1 cellular context compared by ENCODE assay signal in the genomic region with DNA sequence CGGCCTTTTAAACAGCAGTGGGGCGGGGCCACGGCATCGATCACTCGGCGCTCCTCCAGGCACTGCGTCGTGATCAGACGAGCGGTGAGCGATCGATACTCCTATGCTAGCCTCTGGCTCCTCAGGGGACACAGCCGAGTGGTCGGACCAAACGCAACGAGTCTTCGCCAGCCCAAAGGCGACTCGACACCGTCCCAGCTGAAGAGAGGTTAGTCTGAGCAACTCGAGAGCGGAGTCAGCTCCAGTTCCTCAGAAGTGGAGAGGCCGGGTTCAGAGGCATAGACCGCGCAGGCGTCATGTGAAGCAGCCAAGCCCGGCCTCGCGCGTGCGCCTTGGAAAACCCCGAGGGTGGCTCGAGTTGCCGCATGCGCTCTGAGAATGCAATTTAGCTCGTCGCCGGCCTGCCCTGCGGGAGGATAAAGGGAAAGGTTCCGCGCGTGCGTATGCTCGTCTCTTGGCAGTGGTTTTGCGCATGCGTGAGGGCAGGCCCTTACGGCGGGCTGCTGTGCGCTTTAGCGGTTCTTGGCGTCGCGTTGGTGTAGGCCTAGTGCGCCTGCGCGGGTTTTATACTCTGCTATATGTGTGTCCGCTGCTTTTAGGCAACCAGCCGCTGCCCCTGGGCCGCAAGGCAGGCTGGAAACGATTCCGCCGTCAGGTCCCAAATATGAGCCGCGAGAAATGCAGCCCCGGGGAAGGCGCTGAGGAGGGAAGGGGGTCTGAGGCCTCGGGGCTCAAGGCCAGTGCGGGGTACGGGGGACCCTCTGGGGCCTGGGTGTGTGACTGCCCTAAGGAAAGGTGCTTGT.
TF ChIP-seq lines count a peak whose summit lies in the region.

A gene (plus strand): TSS at position 98 of the 803 bp plus-strand sequence. CDS start 6,598 bp downstream, outside the sequence.

TF ChIP-seq in HepG2, 621 proteins besides CTCF, POLR2A, EP300 and RAD21 (continued from another document and continues in another):
- TF ChIP-seq, protein P1, sequence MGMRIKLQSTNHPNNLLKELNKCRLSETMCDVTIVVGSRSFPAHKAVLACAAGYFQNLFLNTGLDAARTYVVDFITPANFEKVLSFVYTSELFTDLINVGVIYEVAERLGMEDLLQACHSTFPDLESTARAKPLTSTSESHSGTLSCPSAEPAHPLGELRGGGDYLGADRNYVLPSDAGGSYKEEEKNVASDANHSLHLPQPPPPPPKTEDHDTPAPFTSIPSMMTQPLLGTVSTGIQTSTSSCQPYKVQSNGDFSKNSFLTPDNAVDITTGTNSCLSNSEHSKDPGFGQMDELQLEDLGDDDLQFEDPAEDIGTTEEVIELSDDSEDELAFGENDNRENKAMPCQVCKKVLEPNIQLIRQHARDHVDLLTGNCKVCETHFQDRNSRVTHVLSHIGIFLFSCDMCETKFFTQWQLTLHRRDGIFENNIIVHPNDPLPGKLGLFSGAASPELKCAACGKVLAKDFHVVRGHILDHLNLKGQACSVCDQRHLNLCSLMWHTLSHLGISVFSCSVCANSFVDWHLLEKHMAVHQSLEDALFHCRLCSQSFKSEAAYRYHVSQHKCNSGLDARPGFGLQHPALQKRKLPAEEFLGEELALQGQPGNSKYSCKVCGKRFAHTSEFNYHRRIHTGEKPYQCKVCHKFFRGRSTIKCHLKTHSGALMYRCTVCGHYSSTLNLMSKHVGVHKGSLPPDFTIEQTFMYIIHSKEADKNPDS (CRISPR knock-in tag; IDR thresholded peaks at IDR 0.05) = 0 out of 2 replicates have a peak, but pooled peaks have one; percentile 26
- TF ChIP-seq, protein P2, sequence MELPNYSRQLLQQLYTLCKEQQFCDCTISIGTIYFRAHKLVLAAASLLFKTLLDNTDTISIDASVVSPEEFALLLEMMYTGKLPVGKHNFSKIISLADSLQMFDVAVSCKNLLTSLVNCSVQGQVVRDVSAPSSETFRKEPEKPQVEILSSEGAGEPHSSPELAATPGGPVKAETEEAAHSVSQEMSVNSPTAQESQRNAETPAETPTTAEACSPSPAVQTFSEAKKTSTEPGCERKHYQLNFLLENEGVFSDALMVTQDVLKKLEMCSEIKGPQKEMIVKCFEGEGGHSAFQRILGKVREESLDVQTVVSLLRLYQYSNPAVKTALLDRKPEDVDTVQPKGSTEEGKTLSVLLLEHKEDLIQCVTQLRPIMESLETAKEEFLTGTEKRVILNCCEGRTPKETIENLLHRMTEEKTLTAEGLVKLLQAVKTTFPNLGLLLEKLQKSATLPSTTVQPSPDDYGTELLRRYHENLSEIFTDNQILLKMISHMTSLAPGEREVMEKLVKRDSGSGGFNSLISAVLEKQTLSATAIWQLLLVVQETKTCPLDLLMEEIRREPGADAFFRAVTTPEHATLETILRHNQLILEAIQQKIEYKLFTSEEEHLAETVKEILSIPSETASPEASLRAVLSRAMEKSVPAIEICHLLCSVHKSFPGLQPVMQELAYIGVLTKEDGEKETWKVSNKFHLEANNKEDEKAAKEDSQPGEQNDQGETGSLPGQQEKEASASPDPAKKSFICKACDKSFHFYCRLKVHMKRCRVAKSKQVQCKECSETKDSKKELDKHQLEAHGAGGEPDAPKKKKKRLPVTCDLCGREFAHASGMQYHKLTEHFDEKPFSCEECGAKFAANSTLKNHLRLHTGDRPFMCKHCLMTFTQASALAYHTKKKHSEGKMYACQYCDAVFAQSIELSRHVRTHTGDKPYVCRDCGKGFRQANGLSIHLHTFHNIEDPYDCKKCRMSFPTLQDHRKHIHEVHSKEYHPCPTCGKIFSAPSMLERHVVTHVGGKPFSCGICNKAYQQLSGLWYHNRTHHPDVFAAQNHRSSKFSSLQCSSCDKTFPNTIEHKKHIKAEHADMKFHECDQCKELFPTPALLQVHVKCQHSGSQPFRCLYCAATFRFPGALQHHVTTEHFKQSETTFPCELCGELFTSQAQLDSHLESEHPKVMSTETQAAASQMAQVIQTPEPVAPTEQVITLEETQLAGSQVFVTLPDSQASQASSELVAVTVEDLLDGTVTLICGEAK (IDR thresholded peaks at IDR 0.05) = no peak
- TF ChIP-seq, protein P2 (CRISPR knock-in tag; IDR thresholded peaks at IDR 0.05) = no peak
- peak; percentile 95; the same call in 1 of the 2 replicates for TF ChIP-seq KDM5B (CRISPR knock-in tag; IDR thresholded peaks at IDR 0.05; ENCODE audit: borderline replicate concordance)
- peak; percentile 2; the same call in 1 of the 2 replicates for TF ChIP-seq ZNF746 (CRISPR knock-in tag; IDR thresholded peaks at IDR 0.05)
- TF ChIP-seq IRX3 (CRISPR knock-in tag; IDR thresholded peaks at IDR 0.05; ENCODE audit: borderline replicate concordance, low read depth) = peak; percentile 93
- peak; percentile 54; the same call in 1 of the 2 replicates for TF ChIP-seq NR2C2 (CRISPR knock-in tag; IDR thresholded peaks at IDR 0.05; ENCODE audit: borderline replicate concordance)
- TF ChIP-seq, protein P3, sequence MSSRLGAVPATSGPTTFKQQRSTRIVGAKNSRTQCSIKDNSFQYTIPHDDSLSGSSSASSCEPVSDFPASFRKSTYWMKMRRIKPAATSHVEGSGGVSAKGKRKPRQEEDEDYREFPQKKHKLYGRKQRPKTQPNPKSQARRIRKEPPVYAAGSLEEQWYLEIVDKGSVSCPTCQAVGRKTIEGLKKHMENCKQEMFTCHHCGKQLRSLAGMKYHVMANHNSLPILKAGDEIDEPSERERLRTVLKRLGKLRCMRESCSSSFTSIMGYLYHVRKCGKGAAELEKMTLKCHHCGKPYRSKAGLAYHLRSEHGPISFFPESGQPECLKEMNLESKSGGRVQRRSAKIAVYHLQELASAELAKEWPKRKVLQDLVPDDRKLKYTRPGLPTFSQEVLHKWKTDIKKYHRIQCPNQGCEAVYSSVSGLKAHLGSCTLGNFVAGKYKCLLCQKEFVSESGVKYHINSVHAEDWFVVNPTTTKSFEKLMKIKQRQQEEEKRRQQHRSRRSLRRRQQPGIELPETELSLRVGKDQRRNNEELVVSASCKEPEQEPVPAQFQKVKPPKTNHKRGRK (CRISPR knock-in tag; IDR thresholded peaks at IDR 0.05) = no peak
- peak; percentile 65; the same call in 1 of the 2 replicates for TF ChIP-seq NCOA1 (CRISPR knock-in tag; IDR thresholded peaks at IDR 0.05)
- TF ChIP-seq HNF4G (IDR thresholded peaks at IDR 0.05; ENCODE audit: borderline replicate concordance, low read depth, low read length) = no peak
- peak; percentile 6; the same call in 1 of the 2 replicates for TF ChIP-seq HNF4G (CRISPR knock-in tag; IDR thresholded peaks at IDR 0.05; ENCODE audit: borderline replicate concordance, low read depth)
- TF ChIP-seq STAT5B (CRISPR knock-in tag; IDR thresholded peaks at IDR 0.05) = peak; percentile 60; the same call in 1 of the 2 replicates
- TF ChIP-seq ZNF644 (CRISPR knock-in tag; IDR thresholded peaks at IDR 0.05; ENCODE audit: low read depth) = no peak
- no peak; the same call in 1 of the 2 replicates for TF ChIP-seq ZNF567 (CRISPR knock-in tag; IDR thresholded peaks at IDR 0.05; ENCODE audit: borderline replicate concordance)
- peak; percentile 93 for TF ChIP-seq ZMYM4 (CRISPR knock-in tag; IDR thresholded peaks at IDR 0.05)
- TF ChIP-seq ZNF12 (CRISPR knock-in tag; IDR thresholded peaks at IDR 0.05) = 0 out of 2 replicates have a peak, but pooled peaks have one; percentile 17
- TF ChIP-seq ZNF562 (CRISPR knock-in tag; IDR thresholded peaks at IDR 0.05; ENCODE audit: borderline replicate concordance) = no peak
- TF ChIP-seq, protein P4, sequence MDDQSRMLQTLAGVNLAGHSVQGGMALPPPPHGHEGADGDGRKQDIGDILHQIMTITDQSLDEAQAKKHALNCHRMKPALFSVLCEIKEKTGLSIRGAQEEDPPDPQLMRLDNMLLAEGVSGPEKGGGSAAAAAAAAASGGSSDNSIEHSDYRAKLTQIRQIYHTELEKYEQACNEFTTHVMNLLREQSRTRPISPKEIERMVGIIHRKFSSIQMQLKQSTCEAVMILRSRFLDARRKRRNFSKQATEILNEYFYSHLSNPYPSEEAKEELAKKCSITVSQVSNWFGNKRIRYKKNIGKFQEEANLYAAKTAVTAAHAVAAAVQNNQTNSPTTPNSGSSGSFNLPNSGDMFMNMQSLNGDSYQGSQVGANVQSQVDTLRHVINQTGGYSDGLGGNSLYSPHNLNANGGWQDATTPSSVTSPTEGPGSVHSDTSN (CRISPR knock-in tag; IDR thresholded peaks at IDR 0.05; ENCODE audit: borderline replicate concordance) = no peak
- no peak for TF ChIP-seq ZNF121 (CRISPR knock-in tag; IDR thresholded peaks at IDR 0.05)
- no peak; the same call in 1 of the 2 replicates for TF ChIP-seq ZNF230 (CRISPR knock-in tag; IDR thresholded peaks at IDR 0.05)
- peak; percentile 96; the same call in 1 of the 2 replicates for TF ChIP-seq ZZZ3 (CRISPR knock-in tag; IDR thresholded peaks at IDR 0.05; ENCODE audit: borderline replicate concordance)
- peak; percentile 68 for TF ChIP-seq AGO1 (IDR thresholded peaks at IDR 0.05; ENCODE audit: low read depth, low read length, poor library complexity, severe bottlenecking)
- peak; percentile 95; the same call in 1 of the 2 replicates for TF ChIP-seq ZFP36L1 (CRISPR knock-in tag; IDR thresholded peaks at IDR 0.05)
- TF ChIP-seq SIN3B (IDR thresholded peaks at IDR 0.05; ENCODE audit: low read length) = peak; percentile 78
- TF ChIP-seq GZF1 (CRISPR knock-in tag; IDR thresholded peaks at IDR 0.05) = peak; percentile 86; the same call in 1 of the 2 replicates
- no peak for TF ChIP-seq KLF13 (CRISPR knock-in tag; IDR thresholded peaks at IDR 0.05)
- no peak for TF ChIP-seq HOXA7 (CRISPR knock-in tag; IDR thresholded peaks at IDR 0.05)
- TF ChIP-seq NONO (IDR thresholded peaks at IDR 0.05) = no peak
- TF ChIP-seq NONO (CRISPR knock-in tag; conservative IDR thresholded peaks at IDR 0.05) = peak; percentile 94
- no peak for TF ChIP-seq SRSF4 (IDR thresholded peaks at IDR 0.05; ENCODE audit: low read depth, low read length, poor library complexity, severe bottlenecking)
- peak; percentile 86 for TF ChIP-seq CBX1 (IDR thresholded peaks at IDR 0.05; ENCODE audit: low read depth)
- TF ChIP-seq ZNF337 (CRISPR knock-in tag; IDR thresholded peaks at IDR 0.05; ENCODE audit: borderline replicate concordance, low read depth) = no peak; the same call in none of the 2 replicates
- TF ChIP-seq, protein P5, sequence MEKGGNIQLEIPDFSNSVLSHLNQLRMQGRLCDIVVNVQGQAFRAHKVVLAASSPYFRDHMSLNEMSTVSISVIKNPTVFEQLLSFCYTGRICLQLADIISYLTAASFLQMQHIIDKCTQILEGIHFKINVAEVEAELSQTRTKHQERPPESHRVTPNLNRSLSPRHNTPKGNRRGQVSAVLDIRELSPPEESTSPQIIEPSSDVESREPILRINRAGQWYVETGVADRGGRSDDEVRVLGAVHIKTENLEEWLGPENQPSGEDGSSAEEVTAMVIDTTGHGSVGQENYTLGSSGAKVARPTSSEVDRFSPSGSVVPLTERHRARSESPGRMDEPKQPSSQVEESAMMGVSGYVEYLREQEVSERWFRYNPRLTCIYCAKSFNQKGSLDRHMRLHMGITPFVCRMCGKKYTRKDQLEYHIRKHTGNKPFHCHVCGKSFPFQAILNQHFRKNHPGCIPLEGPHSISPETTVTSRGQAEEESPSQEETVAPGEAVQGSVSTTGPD (CRISPR knock-in tag; IDR thresholded peaks at IDR 0.05) = no peak
- peak; percentile 89 for TF ChIP-seq ZNF776 (CRISPR knock-in tag; IDR thresholded peaks at IDR 0.05)
- TF ChIP-seq ZNF543 (CRISPR knock-in tag; IDR thresholded peaks at IDR 0.05) = peak; percentile 51
- TF ChIP-seq, protein P6, sequence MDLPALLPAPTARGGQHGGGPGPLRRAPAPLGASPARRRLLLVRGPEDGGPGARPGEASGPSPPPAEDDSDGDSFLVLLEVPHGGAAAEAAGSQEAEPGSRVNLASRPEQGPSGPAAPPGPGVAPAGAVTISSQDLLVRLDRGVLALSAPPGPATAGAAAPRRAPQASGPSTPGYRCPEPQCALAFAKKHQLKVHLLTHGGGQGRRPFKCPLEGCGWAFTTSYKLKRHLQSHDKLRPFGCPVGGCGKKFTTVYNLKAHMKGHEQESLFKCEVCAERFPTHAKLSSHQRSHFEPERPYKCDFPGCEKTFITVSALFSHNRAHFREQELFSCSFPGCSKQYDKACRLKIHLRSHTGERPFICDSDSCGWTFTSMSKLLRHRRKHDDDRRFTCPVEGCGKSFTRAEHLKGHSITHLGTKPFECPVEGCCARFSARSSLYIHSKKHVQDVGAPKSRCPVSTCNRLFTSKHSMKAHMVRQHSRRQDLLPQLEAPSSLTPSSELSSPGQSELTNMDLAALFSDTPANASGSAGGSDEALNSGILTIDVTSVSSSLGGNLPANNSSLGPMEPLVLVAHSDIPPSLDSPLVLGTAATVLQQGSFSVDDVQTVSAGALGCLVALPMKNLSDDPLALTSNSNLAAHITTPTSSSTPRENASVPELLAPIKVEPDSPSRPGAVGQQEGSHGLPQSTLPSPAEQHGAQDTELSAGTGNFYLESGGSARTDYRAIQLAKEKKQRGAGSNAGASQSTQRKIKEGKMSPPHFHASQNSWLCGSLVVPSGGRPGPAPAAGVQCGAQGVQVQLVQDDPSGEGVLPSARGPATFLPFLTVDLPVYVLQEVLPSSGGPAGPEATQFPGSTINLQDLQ (CRISPR knock-in tag; IDR thresholded peaks at IDR 0.05) = peak; percentile 63; the same call in 1 of the 2 replicates
- TF ChIP-seq, protein P7, sequence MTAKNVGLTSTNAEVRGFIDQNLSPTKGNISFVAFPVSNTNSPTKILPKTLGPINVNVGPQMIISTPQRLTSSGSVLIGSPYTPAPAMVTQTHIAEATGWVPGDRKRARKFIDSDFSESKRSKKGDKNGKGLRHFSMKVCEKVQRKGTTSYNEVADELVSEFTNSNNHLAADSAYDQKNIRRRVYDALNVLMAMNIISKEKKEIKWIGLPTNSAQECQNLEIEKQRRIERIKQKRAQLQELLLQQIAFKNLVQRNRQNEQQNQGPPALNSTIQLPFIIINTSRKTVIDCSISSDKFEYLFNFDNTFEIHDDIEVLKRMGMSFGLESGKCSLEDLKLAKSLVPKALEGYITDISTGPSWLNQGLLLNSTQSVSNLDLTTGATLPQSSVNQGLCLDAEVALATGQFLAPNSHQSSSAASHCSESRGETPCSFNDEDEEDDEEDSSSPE (CRISPR knock-in tag; IDR thresholded peaks at IDR 0.05) = peak; percentile 65
